11 cellular contexts compared by ENCODE assay signal in genomic region chr5:141373673-141374317, GRCh38. TPM values are rescaled to one million over a fixed set of nuclear protein-coding genes. Genes with fewer than 3 reads are reported as not detected.
A peak's percentile ranks its signal among the peaks of the same experiment; 100 is the strongest.
DNase-seq lines count a peak whose midpoint lies in the region; ATAC-seq, FAIRE-seq and TF ChIP-seq lines count a peak whose summit lies in the region.
"Had no signal": no experiment of that assay in that cellular context is flagged by ENCODE, and none has a peak within 500 bp of the region (broad histone marks: within the 10 kb centered on the region; RNA-seq: fewer than 3 reads in every experiment).

TSS of gene PCDHGA6 (plus strand) at chr5:141373891. CDS start at chr5:141374084, 193 bp downstream.

- H3K36me3 Mint-ChIP-seq in activated naive CD8-positive, alpha-beta T cell treated with anti-CD3 and anti-CD28 coated beads, Interleukin-2, amount 10 ng/mL, durations not matched to agents 7 days and 5 days, result no peaks in the 10 kb centered on the region
- H3K36me3 Mint-ChIP-seq in activated naive CD8-positive, alpha-beta T cell treated with anti-CD3 and anti-CD28 coated beads for 36 hours, result peaks cover 25% of the 10 kb centered on the region
- H3K36me3 Mint-ChIP-seq in activated CD8-positive, alpha-beta T cell treated with anti-CD3 and anti-CD28 coated beads, Interleukin-2, amount 10 ng/mL, durations not matched to agents 7 days and 5 days (ENCODE audit: low read depth), result peaks cover 9% of the 10 kb centered on the region

- peaks cover 39% of the 10 kb centered on the region for H3K27me3 Mint-ChIP-seq in activated naive CD8-positive, alpha-beta T cell treated with anti-CD3 and anti-CD28 coated beads, Interleukin-2, amount 10 ng/mL, durations not matched to agents 7 days and 5 days
- peaks cover 86% of the 10 kb centered on the region for H3K27me3 Mint-ChIP-seq in activated naive CD8-positive, alpha-beta T cell treated with anti-CD3 and anti-CD28 coated beads for 36 hours
- H3K27me3 Mint-ChIP-seq in activated CD8-positive, alpha-beta T cell treated with anti-CD3 and anti-CD28 coated beads, Interleukin-2, amount 10 ng/mL, durations not matched to agents 7 days and 5 days (ENCODE audit: low read depth), result peaks cover 38% of the 10 kb centered on the region

- no peak for FAIRE-seq in kidney (lab: Jason Lieb, UNC)

- no peak for DNase-seq in activated naive CD8-positive, alpha-beta T cell treated with anti-CD3 and anti-CD28 coated beads, Interleukin-2, amount 10 ng/mL, durations not matched to agents 7 days and 5 days
- no peak for DNase-seq in activated naive CD8-positive, alpha-beta T cell treated with anti-CD3 and anti-CD28 coated beads for 36 hours
- no peak for DNase-seq in activated CD8-positive, alpha-beta T cell treated with anti-CD3 and anti-CD28 coated beads, Interleukin-2, amount 10 ng/mL, durations not matched to agents 7 days and 5 days
- DNase-seq in kidney (no peak), uterus (no peak), NCI-H1092 (lab: John Stamatoyannopoulos, UW) (no peak)
- DNase-seq: NCI-H524 had no signal

- ATAC-seq in activated naive CD8-positive, alpha-beta T cell treated with anti-CD3 and anti-CD28 coated beads, Interleukin-2, amount 10 ng/mL, durations not matched to agents 7 days and 5 days (ENCODE audit: low read depth), result no peak
- ATAC-seq in activated CD8-positive, alpha-beta T cell treated with anti-CD3 and anti-CD28 coated beads, Interleukin-2, amount 10 ng/mL, durations not matched to agents 7 days and 5 days, result no peak
- ATAC-seq in HG02678 (IDR thresholded peaks at IDR 0.05; ENCODE audit: unreplicated experiment) (no peak), GM21717 (IDR thresholded peaks at IDR 0.05; ENCODE audit: unreplicated experiment) (no peak)

- H3K4me1 ChIP-seq in kidney (ENCODE audit: control insufficient read depth in 1 of 2, insufficient read depth in 1 of 2, low read depth in 1 of 2, low read length in 2 of 2), result no peaks in the 10 kb centered on the region
- H3K4me1 ChIP-seq in uterus, result no peaks in the 10 kb centered on the region

- peaks cover 4% of the 10 kb centered on the region for H3K4me1 Mint-ChIP-seq in activated naive CD8-positive, alpha-beta T cell treated with anti-CD3 and anti-CD28 coated beads, Interleukin-2, amount 10 ng/mL, durations not matched to agents 7 days and 5 days
- H3K4me1 Mint-ChIP-seq in activated naive CD8-positive, alpha-beta T cell treated with anti-CD3 and anti-CD28 coated beads for 36 hours, result peaks cover 4% of the 10 kb centered on the region
- peaks cover 8% of the 10 kb centered on the region for H3K4me1 Mint-ChIP-seq in activated CD8-positive, alpha-beta T cell treated with anti-CD3 and anti-CD28 coated beads, Interleukin-2, amount 10 ng/mL, durations not matched to agents 7 days and 5 days (ENCODE audit: low read depth)
- H3K4me1 Mint-ChIP-seq: neural crest cell had no signal

- no peak within 1 kb of the TSS for H3K9ac ChIP-seq in kidney (ENCODE audit: low read length in 2 of 2)

- CTCF ChIA-PET in activated CD8-positive, alpha-beta T cell treated with anti-CD3 and anti-CD28 coated beads, Interleukin-2, amount 10 ng/mL, durations not matched to agents 7 days and 5 days (lab: Charles Lee), result interaction anchor here (1.2 to 1.7 kb wide), 4 partner anchors 10 to 190 kb away, joined by 3 to 5 read pairs (median 4); partner anchors contain the start of gene PCDHGB5

- TF ChIP-seq CTCF in kidney (IDR thresholded peaks at IDR 0.05; ENCODE audit: borderline replicate concordance, extremely low read depth, insufficient read depth) (peak; percentile 19), uterus (IDR thresholded peaks at IDR 0.05) (peak in 3 of 4 experiments; percentile 16 to 31 (median 19))

- H3K9me3 ChIP-seq in kidney (ENCODE audit: control insufficient read depth in 1 of 2, low read length in 2 of 2) (peaks cover 23 to 62% of the 10 kb centered on the region in 2 donors), uterus (peaks cover 5 to 96% of the 10 kb centered on the region in 2 donors)

- H3K36me3 ChIP-seq in kidney (ENCODE audit: control insufficient read depth in 1 of 2, insufficient read depth in 2 of 2, low read length in 2 of 2) (no peaks in the 10 kb centered on the region), uterus (no peaks in the 10 kb centered on the region)

- H3K4me3 Mint-ChIP-seq in activated naive CD8-positive, alpha-beta T cell treated with anti-CD3 and anti-CD28 coated beads, Interleukin-2, amount 10 ng/mL, durations not matched to agents 7 days and 5 days, result peak within 1 kb of the TSS; percentile 39
- no peak within 1 kb of the TSS for H3K4me3 Mint-ChIP-seq in activated naive CD8-positive, alpha-beta T cell treated with anti-CD3 and anti-CD28 coated beads for 36 hours
- peak within 1 kb of the TSS; percentile 2 for H3K4me3 Mint-ChIP-seq in activated CD8-positive, alpha-beta T cell treated with anti-CD3 and anti-CD28 coated beads, Interleukin-2, amount 10 ng/mL, durations not matched to agents 7 days and 5 days
- H3K4me3 Mint-ChIP-seq: activated naive CD4-positive, alpha-beta T cell treated with anti-CD3 and anti-CD28 coated beads, Interleukin-2, amount 50 U/mL, for 24 hours; neural crest cell had no signal

- H3K4me3 ChIP-seq in kidney (ENCODE audit: low read length in 2 of 2), result peak within 1 kb of the TSS; percentile 46 to 48
- H3K4me3 ChIP-seq in uterus, result peak within 1 kb of the TSS; percentile 11 to 19

- POLR2A ChIA-PET in activated naive CD8-positive, alpha-beta T cell treated with anti-CD3 and anti-CD28 coated beads, Interleukin-2, amount 10 ng/mL, durations not matched to agents 7 days and 5 days (lab: Charles Lee), result interaction anchor here (0.9 kb wide), 1 partner anchor 53 kb away, joined by 3 read pairs; the partner anchor contains the start of gene TAF7
- POLR2A ChIA-PET in activated CD8-positive, alpha-beta T cell treated with anti-CD3 and anti-CD28 coated beads, Interleukin-2, amount 10 ng/mL, durations not matched to agents 7 days and 5 days (lab: Charles Lee), result no interaction called here

- no peak for TF ChIP-seq POLR2A in uterus (IDR thresholded peaks at IDR 0.05)

- H3K27ac Mint-ChIP-seq in activated naive CD8-positive, alpha-beta T cell treated with anti-CD3 and anti-CD28 coated beads, Interleukin-2, amount 10 ng/mL, durations not matched to agents 7 days and 5 days, result no peak within 1 kb of the TSS
- no peak within 1 kb of the TSS for H3K27ac Mint-ChIP-seq in activated naive CD8-positive, alpha-beta T cell treated with anti-CD3 and anti-CD28 coated beads for 36 hours
- H3K27ac Mint-ChIP-seq in activated CD8-positive, alpha-beta T cell treated with anti-CD3 and anti-CD28 coated beads, Interleukin-2, amount 10 ng/mL, durations not matched to agents 7 days and 5 days, result no peak within 1 kb of the TSS
- H3K27ac Mint-ChIP-seq: activated naive CD4-positive, alpha-beta T cell treated with anti-CD3 and anti-CD28 coated beads, Interleukin-2, amount 50 U/mL, for 24 hours had no signal

- intact Hi-C loops in kidney (cut with DNase I), result no loop called here
- intact Hi-C loops in uterus (cut with DNase I; ENCODE audit: low total_unique reads), result no loop called here

- no peaks in the 10 kb centered on the region for H3K27me3 ChIP-seq in uterus

- H3K27ac ChIP-seq in kidney (ENCODE audit: low read depth in 2 of 2, low read length in 2 of 2) (no peak within 1 kb of the TSS), uterus (peak within 1 kb of the TSS in 1 of 2 donors; percentile 28)

- H3K9me3 Mint-ChIP-seq in activated naive CD8-positive, alpha-beta T cell treated with anti-CD3 and anti-CD28 coated beads, Interleukin-2, amount 10 ng/mL, durations not matched to agents 7 days and 5 days, result peaks cover 28% of the 10 kb centered on the region
- peaks cover 37% of the 10 kb centered on the region for H3K9me3 Mint-ChIP-seq in activated naive CD8-positive, alpha-beta T cell treated with anti-CD3 and anti-CD28 coated beads for 36 hours
- peaks cover 18% of the 10 kb centered on the region for H3K9me3 Mint-ChIP-seq in activated CD8-positive, alpha-beta T cell treated with anti-CD3 and anti-CD28 coated beads, Interleukin-2, amount 10 ng/mL, durations not matched to agents 7 days and 5 days (ENCODE audit: insufficient read depth)

RNA-seq across cellular contexts. Expression of gene PCDHGA6, which starts in this region (rescaled TPM):
- total RNA-seq in activated naive CD8-positive, alpha-beta T cell treated with anti-CD3 and anti-CD28 coated beads, Interleukin-2, amount 10 ng/mL, durations not matched to agents 7 days and 5 days, result under 1 TPM; 0.28 to 0.33 TPM
- total RNA-seq in activated naive CD8-positive, alpha-beta T cell treated with anti-CD3 and anti-CD28 coated beads for 36 hours, result under 1 TPM; 0.08 TPM
- under 1 TPM; 0.08 to 0.11 TPM for total RNA-seq in activated CD8-positive, alpha-beta T cell treated with anti-CD3 and anti-CD28 coated beads, Interleukin-2, amount 10 ng/mL, durations not matched to agents 7 days and 5 days
- total RNA-seq in kidney (7.2 TPM), uterus (10 to 100 TPM in 3 of 4 donors, 1 to 10 TPM in 1; 4.4 to 16.6 (median 14.3) TPM)
- polyA plus RNA-seq in kidney (ENCODE audit: insufficient read depth, low read depth, low replicate concordance), result 0.34 TPM
